26 cellular contexts compared by ENCODE assay signal in genomic region chr5:36708996-36709395, GRCh38.
DNase-seq lines count a peak whose midpoint lies in the region; ATAC-seq, FAIRE-seq and TF ChIP-seq lines count a peak whose summit lies in the region.
"Had no signal": no experiment of that assay in that cellular context is flagged by ENCODE, and none has a peak within 500 bp of the region (broad histone marks: within the 10 kb centered on the region; RNA-seq: fewer than 3 reads in every experiment).

No MANE protein-coding gene starts in this region.

- CTCF ChIA-PET in OCI-LY7 (lab: Charles Lee; ENCODE audit: unreplicated experiment): no interaction called here
- CTCF ChIA-PET in H1 (lab: Charles Lee; ENCODE audit: partially characterized antibody): interaction anchor here (0.7 to 4.4 kb wide), 10 partner anchors 9 to 296 kb away, joined by 3 to 20 read pairs (median 6); no protein-coding TSS in a partner anchor
- CTCF ChIA-PET in activated CD4-positive, alpha-beta memory T cell treated with anti-CD3 and anti-CD28 coated beads, Interleukin-2, amount 10 ng/mL, durations not matched to agents 7 days and 5 days (lab: Charles Lee): interaction anchor here (0.8 kb wide), 1 partner anchor 16 kb away, joined by 3 read pairs; no protein-coding TSS in a partner anchor

- H3K14ac ChIP-seq in H9 (ENCODE audit: insufficient read depth, low read length) (no peak overlapping the region), H1 (ENCODE audit: insufficient read length) (no peak overlapping the region)

- peak; percentile 46 to 56 for TF ChIP-seq RAD21 in H1 (IDR thresholded peaks at IDR 0.05 in 1 of 2, conservative IDR thresholded peaks at IDR 0.05 in 1 of 2; ENCODE audit: low read depth in 2 of 2, low read length in 2 of 2)

- H3K79me1 ChIP-seq in H9 (ENCODE audit: insufficient read depth, low read depth, low read length, poor library complexity, severe bottlenecking) (no peaks in the 10 kb centered on the region), H1 (ENCODE audit: low read depth, low read length) (no peaks in the 10 kb centered on the region)

- intact Hi-C loops in OCI-LY7 (cut with micrococcal nuclease; ENCODE audit: unreplicated experiment) (no loop called here), upper lobe of right lung (cut with DNase I) (no loop called here)

- TF ChIP-seq POLR2A in H1 (IDR thresholded peaks at IDR 0.05; ENCODE audit: control extremely low read depth in 1 of 2, low read depth in 2 of 2, low read length in 2 of 2): no peak

- no peak for TF ChIP-seq EP300 in H1 (IDR thresholded peaks at IDR 0.05; ENCODE audit: borderline replicate concordance in 1 of 2, low read depth in 2 of 2, low read length in 2 of 2)

- H2BK120ac ChIP-seq in H9 (ENCODE audit: low read depth, low read length, poor library complexity, severe bottlenecking): no peak overlapping the region
- H2BK120ac ChIP-seq in H1 (replicated peaks; ENCODE audit: low read depth, low read length): no peak overlapping the region

- H3K9me2 ChIP-seq in OCI-LY7 (ENCODE audit: insufficient read depth, low read length): no peaks in the 10 kb centered on the region

- peaks cover 2% of the 10 kb centered on the region for H3K27me3 Mint-ChIP-seq in H9 (ENCODE audit: low read depth)
- peaks cover 4% of the 10 kb centered on the region for H3K27me3 Mint-ChIP-seq in activated CD4-positive, alpha-beta memory T cell treated with anti-CD3 and anti-CD28 coated beads, Interleukin-2, amount 10 ng/mL, durations not matched to agents 7 days and 5 days
- H3K27me3 Mint-ChIP-seq in natural killer cell treated with Interleukin-12 subunit alpha and Interleukin-12 subunit beta and Interleukin-15 and Interleukin-18, amount 100 ng/mL, for 72 hours: peaks cover 0 to 12% of the 10 kb centered on the region in 2 donors

- TF ChIP-seq CTCF in C4-2B (conservative IDR thresholded peaks at IDR 0.05): peak; percentile 20
- peak; percentile 39; the same call in 2 of the 3 replicates for TF ChIP-seq CTCF in H9 (conservative IDR thresholded peaks at IDR 0.05)
- TF ChIP-seq CTCF in OCI-LY7 (conservative IDR thresholded peaks at IDR 0.05; ENCODE audit: low read length): 0 out of 2 replicates have a peak, but pooled peaks have one; percentile 20
- peak in 2 of 3 experiments; percentile 15 to 45; a peak in 2 of 4 replicates for TF ChIP-seq CTCF in H1 (IDR thresholded peaks at IDR 0.05; ENCODE audit: control extremely low read depth in 1 of 3, insufficient read depth in 1 of 3, low read depth in 1 of 3, low read length in 3 of 3)
- no peak for TF ChIP-seq CTCF in upper lobe of right lung (IDR thresholded peaks at IDR 0.05)

- H4K8ac ChIP-seq in H9 (replicated peaks; ENCODE audit: insufficient read length, low read depth, low read length) (no peak overlapping the region), H1 (ENCODE audit: extremely low read depth, insufficient read depth, low read length) (no peak overlapping the region)

- DNase-seq in H9: no peak
- DNase-seq in OCI-LY7 (ENCODE audit: low spot score): no peak
- DNase-seq in H1 (ENCODE audit: low read depth in 1 of 2, low spot score in 2 of 2): no peak
- no peak for DNase-seq in activated CD4-positive, alpha-beta memory T cell treated with anti-CD3 and anti-CD28 coated beads, Interleukin-2, amount 10 ng/mL, durations not matched to agents 7 days and 5 days
- DNase-seq in small intestine: no peak
- no peak for DNase-seq in upper lobe of right lung
- DNase-seq in natural killer cell treated with Interleukin-12 subunit alpha and Interleukin-12 subunit beta and Interleukin-15 and Interleukin-18, amount 100 ng/mL, for 72 hours (ENCODE audit: low spot score): no peak
- DNase-seq: CD4-positive, alpha-beta memory T cell; COR-L47; DMS53; GOT3; Kasumi-1; NCI-H1694; NCI-H2081; NCI-H226; NCI-H510A; NCI-H748 treated with DMSO at 0.1 percent for 48 hours; NK-92 treated with Interleukin-12 subunit alpha and Interleukin-12 subunit beta, amount 100 ng/mL, for 24 hours; SJCRH30; T-cell had no signal

- no peak overlapping the region for H2BK12ac ChIP-seq in H9 (ENCODE audit: insufficient read length, low read depth, low read length)
- H2BK12ac ChIP-seq in H1 (ENCODE audit: low read depth, low read length): no peak overlapping the region

- no peak overlapping the region for H3K9ac ChIP-seq in H9 (ENCODE audit: extremely low read depth, insufficient read length, low read length)
- H3K9ac ChIP-seq in H1 (replicated peaks in 1 of 4; ENCODE audit: extremely low read depth in 1 of 4, low read depth in 3 of 4, low read length in 3 of 4): no peak overlapping the region
- H3K9ac ChIP-seq: BLaER1 treated with 17β-estradiol and CSF1 and Interleukin-3, amounts not matched to agents 10 nM and 100 nM had no signal

- H3K4ac ChIP-seq in H9 (ENCODE audit: low read depth, low read length) (no peak overlapping the region), H1 (replicated peaks; ENCODE audit: insufficient read length, low read depth, low read length) (no peak overlapping the region)

- no peak for ATAC-seq in upper lobe of right lung
- ATAC-seq in natural killer cell treated with Interleukin-12 subunit alpha and Interleukin-12 subunit beta and Interleukin-15 and Interleukin-18, amount 100 ng/mL, for 72 hours: no peak
- ATAC-seq: HepG2, K562, Right ventricle myocardium inferior, T-cell had no signal

- no peak overlapping the region for H3K56ac ChIP-seq in H9 (ENCODE audit: insufficient read length, low read depth, low read length)
- H3K56ac ChIP-seq in H1 (replicated peaks; ENCODE audit: insufficient read length, low read depth, low read length): no peak overlapping the region

- H3K9me3 Mint-ChIP-seq in H9: 0 out of 5 replicates have a peak, but pooled peaks cover 3% of the 10 kb centered on the region in 2 experiments
- H3K9me3 Mint-ChIP-seq in activated CD4-positive, alpha-beta memory T cell treated with anti-CD3 and anti-CD28 coated beads, Interleukin-2, amount 10 ng/mL, durations not matched to agents 7 days and 5 days: no peaks in the 10 kb centered on the region
- H3K9me3 Mint-ChIP-seq in natural killer cell treated with Interleukin-12 subunit alpha and Interleukin-12 subunit beta and Interleukin-15 and Interleukin-18, amount 100 ng/mL, for 72 hours: no peaks in the 10 kb centered on the region

- H3K27me3 ChIP-seq in H9 (ENCODE audit: insufficient read depth, low read length): no peaks in the 10 kb centered on the region
- no peaks in the 10 kb centered on the region for H3K27me3 ChIP-seq in H1 (replicated peaks in 1 of 4; ENCODE audit: control insufficient read depth in 3 of 4, extremely low read depth in 1 of 4, insufficient read depth in 3 of 4, low read length in 3 of 4)
- H3K27me3 ChIP-seq in small intestine (ENCODE audit: control insufficient read depth in 2 of 2, insufficient read depth in 2 of 2, low read length in 2 of 2): no peaks in the 10 kb centered on the region
- H3K27me3 ChIP-seq in upper lobe of right lung: no peaks in the 10 kb centered on the region
- H3K27me3 ChIP-seq: BLaER1 treated with 17β-estradiol and CSF1 and Interleukin-3, amounts not matched to agents 10 nM and 100 nM; SJCRH30 had no signal

- no peaks in the 10 kb centered on the region for H3K36me3 Mint-ChIP-seq in H9 (ENCODE audit: insufficient read depth in 1 of 3, low read depth in 3 of 3)
- H3K36me3 Mint-ChIP-seq in activated CD4-positive, alpha-beta memory T cell treated with anti-CD3 and anti-CD28 coated beads, Interleukin-2, amount 10 ng/mL, durations not matched to agents 7 days and 5 days (ENCODE audit: low read depth): no peaks in the 10 kb centered on the region
- no peaks in the 10 kb centered on the region for H3K36me3 Mint-ChIP-seq in natural killer cell treated with Interleukin-12 subunit alpha and Interleukin-12 subunit beta and Interleukin-15 and Interleukin-18, amount 100 ng/mL, for 72 hours

- FAIRE-seq in H1 (lab: Jason Lieb, UNC): no peak
- no peak for FAIRE-seq in small intestine (lab: Jason Lieb, UNC)
- FAIRE-seq: HepG2, K562, RCC 7860 had no signal

- no peak overlapping the region for H3K27ac Mint-ChIP-seq in H9
- no peak overlapping the region for H3K27ac Mint-ChIP-seq in activated CD4-positive, alpha-beta memory T cell treated with anti-CD3 and anti-CD28 coated beads, Interleukin-2, amount 10 ng/mL, durations not matched to agents 7 days and 5 days
- H3K27ac Mint-ChIP-seq in natural killer cell treated with Interleukin-12 subunit alpha and Interleukin-12 subunit beta and Interleukin-15 and Interleukin-18, amount 100 ng/mL, for 72 hours: no peak overlapping the region
- H3K27ac Mint-ChIP-seq: CD4-positive, alpha-beta memory T cell; T-cell had no signal

- POLR2A ChIA-PET in OCI-LY7 (lab: Charles Lee) (interaction anchor here (0.7 to 1.4 kb wide), 2 partner anchors 9 to 15 kb away, joined by 3 read pairs; no protein-coding TSS in a partner anchor), H1 (lab: Charles Lee; ENCODE audit: partially characterized antibody) (interaction anchor here (0.9 kb wide), 1 partner anchor 99 kb away, joined by 3 read pairs; no protein-coding TSS in a partner anchor)
- POLR2A ChIA-PET in activated CD4-positive, alpha-beta memory T cell treated with anti-CD3 and anti-CD28 coated beads, Interleukin-2, amount 10 ng/mL, durations not matched to agents 7 days and 5 days (lab: Charles Lee): no interaction called here

- no peak overlapping the region for H2BK15ac ChIP-seq in H9 (ENCODE audit: low read depth, low read length)
- no peak overlapping the region for H2BK15ac ChIP-seq in H1 (ENCODE audit: low read length)

- H3T11ph ChIP-seq in H9 (ENCODE audit: low read length): no peak overlapping the region

- H3K4me3 ChIP-seq in OCI-LY7 (ENCODE audit: low read depth, low read length, poor library complexity, severe bottlenecking) (no peak overlapping the region), H1 (ENCODE audit: extremely low read depth in 1 of 4, insufficient read depth in 2 of 4, low read depth in 3 of 4, low read length in 4 of 4) (no peak overlapping the region), small intestine (ENCODE audit: low read depth in 1 of 2, low read length in 2 of 2) (no peak overlapping the region), upper lobe of right lung (no peak overlapping the region)
- H3K4me3 ChIP-seq: BLaER1 treated with 17β-estradiol and CSF1 and Interleukin-3, amounts not matched to agents 10 nM and 100 nM; K562; SJCRH30 had no signal

- H2AK5ac ChIP-seq in H9 (ENCODE audit: insufficient read length, low read length) (no peak overlapping the region), H1 (ENCODE audit: low read depth, low read length) (no peak overlapping the region)

- H3K36me3 ChIP-seq in OCI-LY7 (ENCODE audit: insufficient read depth, low read length) (no peaks in the 10 kb centered on the region; the same call in 1 of the 2 replicates), H1 (ENCODE audit: control insufficient read depth in 2 of 4, insufficient read depth in 4 of 4, low read length in 3 of 4) (no peaks in the 10 kb centered on the region), small intestine (ENCODE audit: control insufficient read depth in 2 of 2, insufficient read depth in 2 of 2, low read length in 2 of 2) (no peaks in the 10 kb centered on the region), upper lobe of right lung (no peaks in the 10 kb centered on the region)
- H3K36me3 ChIP-seq: BLaER1 treated with 17β-estradiol and CSF1 and Interleukin-3, amounts not matched to agents 10 nM and 100 nM; SJCRH30 had no signal

- no peak overlapping the region for H3K4me2 ChIP-seq in H9 (ENCODE audit: insufficient read depth, insufficient read length, low read length)
- no peak overlapping the region for H3K4me2 ChIP-seq in OCI-LY7 (ENCODE audit: low read length)
- no peak overlapping the region for H3K4me2 ChIP-seq in H1 (ENCODE audit: insufficient read depth in 1 of 2, low read depth in 2 of 2, low read length in 2 of 2)
- H3K4me2 ChIP-seq: BLaER1 treated with 17β-estradiol and CSF1 and Interleukin-3, amounts not matched to agents 10 nM and 100 nM had no signal

- no peak overlapping the region for H4K5ac ChIP-seq in H9 (ENCODE audit: insufficient read length, low read depth, low read length)
- no peak overlapping the region for H4K5ac ChIP-seq in H1 (ENCODE audit: insufficient read length, low read depth, low read length)

- no peaks in the 10 kb centered on the region for H4K20me1 ChIP-seq in H9 (ENCODE audit: control insufficient read depth, insufficient read depth, insufficient read length)
- H4K20me1 ChIP-seq in OCI-LY7 (ENCODE audit: insufficient read depth, low read length): no peaks in the 10 kb centered on the region
- H4K20me1 ChIP-seq in H1 (replicated peaks in 1 of 2; ENCODE audit: control insufficient read depth in 1 of 2, insufficient read depth in 2 of 2, low read length in 2 of 2): no peaks in the 10 kb centered on the region
- H4K20me1 ChIP-seq: BLaER1 treated with 17β-estradiol and CSF1 and Interleukin-3, amounts not matched to agents 10 nM and 100 nM had no signal

- H2AFZ ChIP-seq in H9 (ENCODE audit: low read length) (no peak overlapping the region), OCI-LY7 (ENCODE audit: low read length) (no peak overlapping the region), H1 (ENCODE audit: low read length) (no peak overlapping the region)

- H3K9me3 ChIP-seq in H9 (ENCODE audit: control insufficient read depth, low read depth, low read length): no peaks in the 10 kb centered on the region
- peaks cover 8% of the 10 kb centered on the region; the same call in 1 of the 2 replicates for H3K9me3 ChIP-seq in OCI-LY7 (ENCODE audit: low read length)
- no peaks in the 10 kb centered on the region for H3K9me3 ChIP-seq in H1 (ENCODE audit: insufficient read depth in 2 of 2, low read depth in 1 of 2, low read length in 1 of 2)
- no peaks in the 10 kb centered on the region for H3K9me3 ChIP-seq in small intestine (ENCODE audit: control insufficient read depth, low read depth)
- H3K9me3 ChIP-seq in upper lobe of right lung: no peaks in the 10 kb centered on the region

- H3K4me1 Mint-ChIP-seq in H9: peaks cover 8 to 11% of the 10 kb centered on the region in 2 experiments
- H3K4me1 Mint-ChIP-seq in activated CD4-positive, alpha-beta memory T cell treated with anti-CD3 and anti-CD28 coated beads, Interleukin-2, amount 10 ng/mL, durations not matched to agents 7 days and 5 days: no peaks in the 10 kb centered on the region
- H3K4me1 Mint-ChIP-seq in natural killer cell treated with Interleukin-12 subunit alpha and Interleukin-12 subunit beta and Interleukin-15 and Interleukin-18, amount 100 ng/mL, for 72 hours (ENCODE audit: low read depth in 2 of 2): peaks cover 0 to 2% of the 10 kb centered on the region in 2 donors
- H3K4me1 Mint-ChIP-seq: CD4-positive, alpha-beta memory T cell; T-cell had no signal

- H4K91ac ChIP-seq in H9 (ENCODE audit: insufficient read length, low read depth, low read length): no peak overlapping the region
- no peak overlapping the region for H4K91ac ChIP-seq in H1 (replicated peaks; ENCODE audit: insufficient read length, low read length)

- no TSS peak for BruUV-seq in OCI-LY7 (replicated peaks; lab: Mats Ljungman, UMichigan)

- no CpG with 5 or more reads among the region's 5 CpGs for WGBS in H9 (ENCODE audit: extremely low coverage, insufficient read length, low lambda C conversion rate)
- 84% methylated on average over 5 of the region's 5 CpGs; no CpG with 5 or more reads in 1 of the 2 experiments for WGBS in H1 (ENCODE audit: extremely low coverage in 1 of 2, insufficient coverage in 1 of 2, insufficient read length in 1 of 2, insufficient replicate concordance in 2 of 2, low coverage in 1 of 2, low lambda C conversion rate in 2 of 2, missing lambda C conversion rate in 1 of 2), 2 experiments
- WGBS in small intestine, 3 donors: 77 to 83% (median 78%) methylated on average over 5 of the region's 5 CpGs

- H3K23me2 ChIP-seq in H9 (ENCODE audit: insufficient read length, low read depth, low read length, poor library complexity, severe bottlenecking): no peaks in the 10 kb centered on the region
- no peaks in the 10 kb centered on the region for H3K23me2 ChIP-seq in H1 (ENCODE audit: low read depth, low read length)

- H3K4me1 ChIP-seq in H9 (ENCODE audit: insufficient read depth, low read length) (no peaks in the 10 kb centered on the region), OCI-LY7 (ENCODE audit: insufficient read depth, low read length, poor library complexity, severe bottlenecking) (no peaks in the 10 kb centered on the region), H1 (replicated peaks in 1 of 4; ENCODE audit: control insufficient read depth in 3 of 4, insufficient read depth in 4 of 4, low read length in 3 of 4) (no peaks in the 10 kb centered on the region), small intestine (ENCODE audit: control insufficient read depth in 2 of 2, insufficient read depth in 1 of 2, low read depth in 1 of 2, low read length in 1 of 2) (no peaks in the 10 kb centered on the region), upper lobe of right lung (no peaks in the 10 kb centered on the region)
- H3K4me1 ChIP-seq: BLaER1 treated with 17β-estradiol and CSF1 and Interleukin-3, amounts not matched to agents 10 nM and 100 nM; SJCRH30 had no signal

- no peaks in the 10 kb centered on the region for H3K79me2 ChIP-seq in H9 (ENCODE audit: insufficient read depth, low read length)
- no peaks in the 10 kb centered on the region for H3K79me2 ChIP-seq in OCI-LY7 (ENCODE audit: insufficient read depth, low read depth, low read length)
- H3K79me2 ChIP-seq in H1 (ENCODE audit: control insufficient read depth in 1 of 2, insufficient read depth in 2 of 2, low read length in 2 of 2): no peaks in the 10 kb centered on the region

- H3K18ac ChIP-seq in H9 (ENCODE audit: insufficient read length, low read depth, low read length) (no peak overlapping the region), H1 (ENCODE audit: extremely low read depth, low read length) (no peak overlapping the region)

- no peak overlapping the region for H2BK5ac ChIP-seq in H9 (ENCODE audit: insufficient read length, low read length)
- no peak overlapping the region for H2BK5ac ChIP-seq in H1 (ENCODE audit: low read depth, low read length)

- H3K23ac ChIP-seq in H9 (ENCODE audit: insufficient read length, low read depth, low read length): no peak overlapping the region
- no peak overlapping the region for H3K23ac ChIP-seq in H1 (ENCODE audit: insufficient read length)

- H3K27ac ChIP-seq in C4-2B (no peak overlapping the region), H9 (ENCODE audit: insufficient read length, low read depth, low read length) (no peak overlapping the region), OCI-LY7 (ENCODE audit: low read depth, low read length, poor library complexity, severe bottlenecking) (no peak overlapping the region), H1 (ENCODE audit: low read depth, low read length) (no peak overlapping the region), small intestine (ENCODE audit: low read depth in 1 of 2, low read length in 1 of 2) (no peak overlapping the region), upper lobe of right lung (no peak overlapping the region)
- H3K27ac ChIP-seq: BLaER1 treated with 17β-estradiol and CSF1 and Interleukin-3, amounts not matched to agents 10 nM and 100 nM; SJCRH30 had no signal

- H2BK20ac ChIP-seq in H9 (ENCODE audit: low read depth, low read length, poor library complexity, severe bottlenecking): no peak overlapping the region
- H2BK20ac ChIP-seq in H1 (ENCODE audit: low read length): no peak overlapping the region

- H3K4me3 Mint-ChIP-seq in H9: no peak overlapping the region
- H3K4me3 Mint-ChIP-seq in activated CD4-positive, alpha-beta memory T cell treated with anti-CD3 and anti-CD28 coated beads, Interleukin-2, amount 10 ng/mL, durations not matched to agents 7 days and 5 days: no peak overlapping the region
- no peak overlapping the region for H3K4me3 Mint-ChIP-seq in natural killer cell treated with Interleukin-12 subunit alpha and Interleukin-12 subunit beta and Interleukin-15 and Interleukin-18, amount 100 ng/mL, for 72 hours
- H3K4me3 Mint-ChIP-seq: CD4-positive, alpha-beta memory T cell; T-cell had no signal
